In the genomic region with DNA sequence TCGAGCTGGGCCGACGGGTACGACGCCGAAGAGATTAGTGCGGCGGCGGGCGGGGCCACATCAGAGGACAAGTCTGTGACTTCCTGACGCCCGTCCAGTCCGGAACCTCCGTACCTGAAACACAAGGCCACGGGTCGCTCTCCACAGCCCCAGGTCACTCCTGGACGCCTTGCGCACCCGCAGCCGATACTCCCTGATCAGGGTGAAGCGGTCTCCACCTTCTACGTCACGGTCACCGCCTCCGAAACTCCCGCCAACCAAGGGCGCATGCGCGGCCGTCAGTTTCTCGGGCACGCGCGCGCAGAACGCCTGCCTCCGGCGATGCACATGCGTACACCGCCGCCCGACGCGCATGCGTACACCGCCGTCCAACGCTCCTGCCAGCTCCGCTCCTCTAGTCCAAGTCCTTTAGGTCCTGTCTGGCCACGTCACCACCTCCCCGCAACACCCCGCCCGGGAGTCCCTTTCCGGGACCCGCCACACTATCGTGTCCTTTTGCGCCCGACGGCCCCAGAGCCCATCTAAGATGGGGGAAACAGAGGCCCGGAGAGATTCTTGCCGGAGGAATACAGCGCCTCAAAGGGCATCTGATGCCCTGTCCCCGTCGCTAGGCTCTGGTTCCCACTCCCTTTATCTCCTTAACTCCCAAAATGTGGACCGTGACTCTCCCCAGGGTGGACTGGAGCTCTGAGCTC, we compare ENCODE assay signal across 8 cellular contexts. TPM values are rescaled to one million over a fixed set of nuclear protein-coding genes. Genes with fewer than 3 reads are reported as not detected.
A peak's percentile ranks its signal among the peaks of the same experiment; 100 is the strongest.
DNase-seq lines count a peak whose midpoint lies in the region; ATAC-seq and TF ChIP-seq lines count a peak whose summit lies in the region.

A gene with protein sequence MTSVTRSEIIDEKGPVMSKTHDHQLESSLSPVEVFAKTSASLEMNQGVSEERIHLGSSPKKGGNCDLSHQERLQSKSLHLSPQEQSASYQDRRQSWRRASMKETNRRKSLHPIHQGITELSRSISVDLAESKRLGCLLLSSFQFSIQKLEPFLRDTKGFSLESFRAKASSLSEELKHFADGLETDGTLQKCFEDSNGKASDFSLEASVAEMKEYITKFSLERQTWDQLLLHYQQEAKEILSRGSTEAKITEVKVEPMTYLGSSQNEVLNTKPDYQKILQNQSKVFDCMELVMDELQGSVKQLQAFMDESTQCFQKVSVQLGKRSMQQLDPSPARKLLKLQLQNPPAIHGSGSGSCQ (minus strand): TSS at position 216 of the 695 bp plus-strand sequence. CDS start 2,305 bp downstream, outside the sequence.

- peak within 1 kb of the TSS; percentile 91 for H3K27ac ChIP-seq in cingulate gyrus (ENCODE audit: low read depth, low read length)

- POLR2A ChIA-PET in BJ (lab: Charles Lee): interaction anchor here (0.9 kb wide), 1 partner anchor 168 kb away, joined by 3 read pairs; a partner anchor contains a TSS

- peak; percentile 62 for ATAC-seq in HG03457 (IDR thresholded peaks at IDR 0.05; ENCODE audit: unreplicated experiment)

- CTCF ChIA-PET in BJ (lab: Yijun Ruan, JAX): interaction anchor here (0.5 to 2.5 kb wide), 18 partner anchors 8 to 175 kb away, joined by 3 to 16 read pairs (median 4); a partner anchor contains a TSS

- H3K27me3 ChIP-seq in BJ (ENCODE audit: control insufficient read depth, insufficient read depth, low read length): no peaks in the 10 kb centered on the region

- no peaks in the 10 kb centered on the region; the same call in 1 of the 2 replicates for H3K36me3 ChIP-seq in BJ (ENCODE audit: control insufficient read depth, insufficient read depth, low read length)

- TF ChIP-seq CTCF in BJ (IDR thresholded peaks at IDR 0.05; ENCODE audit: insufficient read depth, low read depth, low read length): no peak

- peak within 1 kb of the TSS; percentile 80 for H3K4me3 ChIP-seq in BJ (ENCODE audit: low read depth, low read length)

- DNase-seq in BJ (ENCODE audit: low read depth): peak; percentile 83
- DNase-seq in GM19240 (ENCODE audit: insufficient read length, low spot score): peak; percentile 90
- peak; percentile 92 for DNase-seq in NCI-H524 treated with DMSO at 0.1 percent for 48 hours (lab: John Stamatoyannopoulos, UW)
- peak; percentile 97 to 98 for DNase-seq in activated CD4-positive, alpha-beta T cell treated with anti-CD3 and anti-CD28 coated beads for 4 hours
- DNase-seq in kidney tubule cell (ENCODE audit: low spot score): peak; percentile 98
- peak; percentile 96 to 98 for DNase-seq in stimulated activated CD4-positive, alpha-beta T cell treated with anti-CD3 and anti-CD28 coated beads, Interleukin-1b, Interleukin-23, amount 100 ng/mL, for 1 hour (ENCODE audit: low read depth in 2 of 2)

RNA-seq across cellular contexts. Expression of the gene that starts here (rescaled TPM):
- 7.3 and 11.0 TPM in 2 replicates for polyA plus RNA-seq in BJ (2011; rRNA removed)
- polyA minus RNA-seq in BJ (2011; rRNA and poly(A)+ RNA removed): 2.8 and 4.3 TPM in 2 replicates

Comparison
In these comparisons a context has a peak if more than half of its experiments do, and no peak if none do; other contexts are left out.
1. Peak in every context shown above with its lines: DNase-seq, ATAC-seq, H3K4me3 ChIP-seq and H3K27ac ChIP-seq.